20 cellular contexts compared by ENCODE assay signal in genomic region chr12:127401005-127401404, GRCh38.
DNase-seq lines count a peak whose midpoint lies in the region; ATAC-seq and TF ChIP-seq lines count a peak whose summit lies in the region.
"Had no signal": no experiment of that assay in that cellular context is flagged by ENCODE, and none has a peak within 500 bp of the region (broad histone marks: within the 10 kb centered on the region; RNA-seq: fewer than 3 reads in every experiment).

No MANE protein-coding gene starts in this region.

- no peaks in the 10 kb centered on the region for H3K9me2 ChIP-seq in PC-3 (replicated peaks; ENCODE audit: low read length)

- H3F3A ChIP-seq in PC-3 (ENCODE audit: low read length, unreplicated experiment) = no peaks in the 10 kb centered on the region

- no peaks in the 10 kb centered on the region for H4K20me1 ChIP-seq in PC-3 (ENCODE audit: low read length)
- no peaks in the 10 kb centered on the region for H4K20me1 ChIP-seq in osteoblast (ENCODE audit: insufficient read depth, low read length)

- H3K79me2 ChIP-seq in PC-3 (ENCODE audit: low read length) (no peaks in the 10 kb centered on the region), osteoblast (ENCODE audit: insufficient read depth, low read length) (no peaks in the 10 kb centered on the region)

- BruUV-seq in PC-3 (replicated peaks; lab: Mats Ljungman, UMichigan) = no TSS peak

- H3K4me1 ChIP-seq in PC-3 (ENCODE audit: insufficient read depth, low read length) = peaks cover 26% of the 10 kb centered on the region
- H3K4me1 ChIP-seq in osteoblast (ENCODE audit: insufficient read depth, low read length) = peaks cover 12% of the 10 kb centered on the region
- H3K4me1 ChIP-seq: BE2C, heart right ventricle, lower lobe of right lung had no signal

- no peaks in the 10 kb centered on the region for H3K27me3 ChIP-seq in PC-3 (ENCODE audit: low read length)
- no peaks in the 10 kb centered on the region for H3K27me3 ChIP-seq in osteoblast (ENCODE audit: insufficient read depth, low read length)
- peaks cover 0 to 6% (median 0%) of the 10 kb centered on the region in 45 donors for H3K27me3 ChIP-seq in dorsolateral prefrontal cortex
- H3K27me3 ChIP-seq: BE2C, esophagus muscularis mucosa had no signal

- no peak overlapping the region for H3K9ac ChIP-seq in PC-3 (ENCODE audit: low read length)

- no peaks in the 10 kb centered on the region for H3K9me3 ChIP-seq in PC-3 (ENCODE audit: low read length)
- no peaks in the 10 kb centered on the region for H3K9me3 ChIP-seq in osteoblast (ENCODE audit: low read depth, low read length)
- H3K9me3 ChIP-seq: BE2C, esophagus muscularis mucosa, heart right ventricle, lower lobe of right lung had no signal

- H3K4me2 ChIP-seq in PC-3 (ENCODE audit: low read length) (peak overlapping the region; percentile 37), osteoblast (ENCODE audit: insufficient read depth, low read length) (peak overlapping the region; percentile 5)

- intact Hi-C loops in PC-3 (cut with micrococcal nuclease) = no loop called here
- intact Hi-C loops in dorsolateral prefrontal cortex (cut with DNase I) = no loop called here

- H3K4me3 ChIP-seq in PC-3 (ENCODE audit: low read length) = no peak overlapping the region
- H3K4me3 ChIP-seq in epithelial cell of esophagus (ENCODE audit: low read length) = no peak overlapping the region
- no peak overlapping the region for H3K4me3 ChIP-seq in osteoblast (ENCODE audit: insufficient read depth, low read length)
- H3K4me3 ChIP-seq in dorsolateral prefrontal cortex = no peak overlapping the region
- H3K4me3 ChIP-seq: esophagus muscularis mucosa, heart right ventricle, lower lobe of right lung had no signal

- H3K27ac ChIP-seq in PC-3 (ENCODE audit: low read length) = no peak overlapping the region
- H3K27ac ChIP-seq in osteoblast (ENCODE audit: low read depth, low read length) = peak overlapping the region; percentile 16
- H3K27ac ChIP-seq in dorsolateral prefrontal cortex = no peak overlapping the region
- H3K27ac ChIP-seq: esophagus muscularis mucosa, heart right ventricle, lower lobe of right lung had no signal

- H2AFZ ChIP-seq in PC-3 (ENCODE audit: low read length) (0 out of 2 replicates have a peak overlapping the region, but pooled peaks have one; percentile 9), osteoblast (ENCODE audit: low read length) (no peak overlapping the region)

- CTCF ChIA-PET in PC-3 (lab: Charles Lee) = no interaction called here

- peak; percentile 74 for ATAC-seq in PC-3
- ATAC-seq: activated CD4-positive, alpha-beta T cell treated with anti-CD3 and anti-CD28 coated beads for 36 hours; activated CD8-positive, alpha-beta memory T cell treated with anti-CD3 and anti-CD28 coated beads, Interleukin-2, amount 10 ng/mL, durations not matched to agents 7 days and 5 days; heart right ventricle; lower lobe of right lung; Panc1 had no signal

- H3K36me3 ChIP-seq in PC-3 (ENCODE audit: low read depth, low read length) (no peaks in the 10 kb centered on the region), osteoblast (ENCODE audit: insufficient read depth, low read length) (no peaks in the 10 kb centered on the region)
- H3K36me3 ChIP-seq: BE2C, esophagus muscularis mucosa, heart right ventricle, lower lobe of right lung had no signal

- POLR2A ChIA-PET in PC-3 (lab: Charles Lee; ENCODE audit: unreplicated experiment) = no interaction called here

- DNase-seq in EH (ENCODE audit: low read depth) (peak; percentile 78), PC-3 (peak; percentile 74), epithelial cell of esophagus (ENCODE audit: low read depth) (peak; percentile 4), osteoblast (ENCODE audit: insufficient read length, low spot score, missing footprints) (no peak), NCI-H128 (lab: John Stamatoyannopoulos, UW; ENCODE audit: unreplicated experiment) (no peak), GM13977 (ENCODE audit: low spot score) (no peak), dorsolateral prefrontal cortex (no peak)
- DNase-seq: activated CD4-positive, alpha-beta T cell treated with anti-CD3 and anti-CD28 coated beads for 36 hours; activated CD8-positive, alpha-beta memory T cell treated with anti-CD3 and anti-CD28 coated beads, Interleukin-2, amount 10 ng/mL, durations not matched to agents 7 days and 5 days; BE2C; caudate nucleus; COR-L47; effector CD8-positive, alpha-beta T cell; heart right ventricle; immature natural killer cell; lower lobe of right lung; NCI-H1417; NCI-H2171 treated with DMSO at 0.1 percent for 48 hours had no signal

- in situ Hi-C loops in GM13977 (cut with MboI; ENCODE audit: low pct_unique_long_range_greater_than_20kb, low sequenced_read_pairs, unreplicated experiment) = no loop called here

- no peak for TF ChIP-seq CTCF in PC-3 (conservative IDR thresholded peaks at IDR 0.05; ENCODE audit: low read depth, low read length)
- no peak for TF ChIP-seq CTCF in epithelial cell of esophagus (IDR thresholded peaks at IDR 0.05; ENCODE audit: insufficient read depth, low read depth, low read length, missing control alignments)
- TF ChIP-seq CTCF in osteoblast (IDR thresholded peaks at IDR 0.05; ENCODE audit: extremely low read depth, low read depth, low read length) = no peak
- TF ChIP-seq CTCF in GM13977 (IDR thresholded peaks at IDR 0.05; ENCODE audit: extremely low read depth, insufficient read depth, missing control alignments) = no peak
- TF ChIP-seq CTCF in dorsolateral prefrontal cortex (IDR thresholded peaks at IDR 0.05 in 54 of 56, conservative IDR thresholded peaks at IDR 0.05 in 2 of 56; ENCODE audit: low read depth in 1 of 56, partially characterized antibody in 56 of 56) = no peak

Comparison
In these comparisons a context has a peak if more than half of its experiments do, and no peak if none do; other contexts are left out.
1. DNase-seq: peak in EH (single experiment), PC-3 (single experiment) and epithelial cell of esophagus (single experiment); none in osteoblast (single experiment), NCI-H128 (single experiment), GM13977 (single experiment) and dorsolateral prefrontal cortex (0 of 10).